Comparison of ENCODE assay signal across 17 cellular contexts in the genomic region with DNA sequence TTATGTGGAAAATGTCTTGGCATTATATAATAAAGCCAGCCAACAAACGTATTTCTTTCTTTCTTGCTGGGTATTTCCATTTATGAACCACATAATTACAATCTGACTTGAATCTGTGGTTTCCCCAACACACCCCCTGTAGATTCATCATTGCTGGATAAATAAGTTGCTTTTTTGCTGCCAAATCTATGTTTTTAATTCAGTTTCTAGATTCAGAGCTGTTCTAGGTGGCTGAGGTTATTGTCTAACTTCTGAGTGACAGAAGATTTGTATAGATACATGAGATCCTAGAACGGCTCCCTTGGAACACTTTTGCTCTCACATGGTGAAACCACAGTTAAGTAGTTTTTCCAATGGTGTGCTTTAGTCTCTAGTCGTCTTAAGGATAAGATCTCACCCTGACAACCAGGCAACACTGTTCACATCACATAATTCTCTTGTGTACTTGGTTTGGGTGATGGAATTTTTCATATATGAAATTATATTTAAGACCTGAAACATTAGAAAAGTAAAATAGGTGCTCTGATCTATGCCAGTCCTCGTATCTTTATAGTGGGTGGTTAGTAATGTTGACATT.
DNase-seq lines count a peak whose midpoint lies in the region; ATAC-seq, FAIRE-seq and TF ChIP-seq lines count a peak whose summit lies in the region.
"Had no signal": no experiment of that assay in that cellular context is flagged by ENCODE, and none has a peak within 500 bp of the region (broad histone marks: within the 10 kb centered on the region; RNA-seq: fewer than 3 reads in every experiment).

No MANE protein-coding gene starts in this region.

- H3K4me3 Mint-ChIP-seq in CD4-positive, alpha-beta memory T cell: peak overlapping the region in 3 of 8 donors; percentile 5 to 62 (median 25)
- H3K4me3 Mint-ChIP-seq in activated naive CD8-positive, alpha-beta T cell: no peak overlapping the region

- peak overlapping the region in 4 of 7 donors; percentile 57 to 91 (median 70) for H3K27ac Mint-ChIP-seq in CD4-positive, alpha-beta memory T cell
- peak overlapping the region; percentile 79 for H3K27ac Mint-ChIP-seq in activated naive CD8-positive, alpha-beta T cell

- peaks cover 15% of the 10 kb centered on the region for H4K20me1 ChIP-seq in osteoblast (ENCODE audit: insufficient read depth, low read length)

- H3K36me3 ChIP-seq in CD4-positive, alpha-beta memory T cell (ENCODE audit: insufficient read depth, low read length): no peaks in the 10 kb centered on the region
- H3K36me3 ChIP-seq in osteoblast (ENCODE audit: insufficient read depth, low read length): peaks cover 4% of the 10 kb centered on the region
- H3K36me3 ChIP-seq in pancreas: no peaks in the 10 kb centered on the region
- H3K36me3 ChIP-seq: HAP-1 had no signal

- POLR2A ChIA-PET in CD4-positive, alpha-beta memory T cell (lab: Charles Lee; ENCODE audit: partially characterized antibody): no interaction called here

- H3K9me3 ChIP-seq in CD4-positive, alpha-beta memory T cell (ENCODE audit: control insufficient read depth in 1 of 2, low read length in 2 of 2): no peaks in the 10 kb centered on the region
- H3K9me3 ChIP-seq in osteoblast (ENCODE audit: low read depth, low read length): no peaks in the 10 kb centered on the region
- no peaks in the 10 kb centered on the region for H3K9me3 ChIP-seq in pancreas
- H3K9me3 ChIP-seq: BLaER1, HAP-1 had no signal

- H3K36me3 Mint-ChIP-seq in CD4-positive, alpha-beta memory T cell: peaks cover 21 to 24% of the 10 kb centered on the region in 2 donors
- H3K36me3 Mint-ChIP-seq in activated naive CD8-positive, alpha-beta T cell: peaks cover 17% of the 10 kb centered on the region

- peak; percentile 63 to 64 for ATAC-seq in activated CD4-positive, CD25-positive, alpha-beta regulatory T cell treated with anti-CD3 and anti-CD28 coated beads, Interleukin-2, amount 50 U/mL, for 24 hours
- ATAC-seq in pancreas: no peak
- ATAC-seq in HG03432 (IDR thresholded peaks at IDR 0.05; ENCODE audit: unreplicated experiment): no peak
- ATAC-seq: Panc1, Right ventricle myocardium inferior had no signal

- no peaks in the 10 kb centered on the region for H3K27me3 ChIP-seq in CD4-positive, alpha-beta memory T cell (ENCODE audit: insufficient read depth, low read length)
- H3K27me3 ChIP-seq in osteoblast (ENCODE audit: insufficient read depth, low read length) (no peaks in the 10 kb centered on the region), pancreas (no peaks in the 10 kb centered on the region)
- H3K27me3 ChIP-seq: BLaER1 had no signal

- no peaks in the 10 kb centered on the region for H3K27me3 Mint-ChIP-seq in CD4-positive, alpha-beta memory T cell
- no peaks in the 10 kb centered on the region for H3K27me3 Mint-ChIP-seq in activated naive CD8-positive, alpha-beta T cell

- no peaks in the 10 kb centered on the region for H3K9me3 Mint-ChIP-seq in CD4-positive, alpha-beta memory T cell
- no peaks in the 10 kb centered on the region for H3K9me3 Mint-ChIP-seq in activated naive CD8-positive, alpha-beta T cell (ENCODE audit: low read depth)

- peaks cover 44 to 59% (median 47%) of the 10 kb centered on the region in 4 donors for H3K4me1 Mint-ChIP-seq in CD4-positive, alpha-beta memory T cell
- peaks cover 56% of the 10 kb centered on the region for H3K4me1 Mint-ChIP-seq in activated naive CD8-positive, alpha-beta T cell (ENCODE audit: low read depth)

- H3K4me2 ChIP-seq in osteoblast (ENCODE audit: insufficient read depth, low read length): no peak overlapping the region
- H3K4me2 ChIP-seq: BLaER1 had no signal

- CTCF ChIA-PET in CD4-positive, alpha-beta memory T cell (lab: Charles Lee; ENCODE audit: partially characterized antibody): no interaction called here

- DNase-seq in activated CD4-positive, CD25-positive, alpha-beta regulatory T cell (lab: John Stamatoyannopoulos, UW): no peak
- peak in 1 of 5 donors; percentile 14 for DNase-seq in CD4-positive, alpha-beta memory T cell
- DNase-seq in osteoblast (ENCODE audit: insufficient read length, low spot score, missing footprints) (no peak), KBM-7 (no peak), pancreas (no peak)
- DNase-seq: Kasumi-1, NCI-H1930, NCI-H2171, NCI-H774 had no signal

- in situ Hi-C loops in KBM-7 (cut with MboI; ENCODE audit: low pct_unique_long_range_greater_than_20kb, low sequenced_read_pairs): no loop called here

- H3K4me1 ChIP-seq in CD4-positive, alpha-beta memory T cell (ENCODE audit: insufficient read depth, low read length): peaks cover 33% of the 10 kb centered on the region
- no peaks in the 10 kb centered on the region for H3K4me1 ChIP-seq in osteoblast (ENCODE audit: insufficient read depth, low read length)
- H3K4me1 ChIP-seq in pancreas: no peaks in the 10 kb centered on the region
- H3K4me1 ChIP-seq: HAP-1 had no signal

- TF ChIP-seq CTCF in osteoblast (IDR thresholded peaks at IDR 0.05; ENCODE audit: extremely low read depth, low read depth, low read length): no peak
- no peak for TF ChIP-seq CTCF in pancreas (IDR thresholded peaks at IDR 0.05)

- 64 to 80% methylated on average over 4 of the region's 4 CpGs for WGBS in pancreas, 2 donors

- no peak overlapping the region for H3K4me3 ChIP-seq in CD4-positive, alpha-beta memory T cell (ENCODE audit: low read length in 2 of 2)
- H3K4me3 ChIP-seq in osteoblast (ENCODE audit: insufficient read depth, low read length) (no peak overlapping the region), pancreas (no peak overlapping the region)
- H3K4me3 ChIP-seq: BLaER1, HAP-1 had no signal

- intact Hi-C loops in CD4-positive, alpha-beta memory T cell (cut with micrococcal nuclease): loop anchor here (5.0 kb wide), 1 partner anchor 32 kb away; no protein-coding TSS in a partner anchor
- intact Hi-C loops in pancreas (cut with DNase I): no loop called here

- no peak overlapping the region for H2AFZ ChIP-seq in osteoblast (ENCODE audit: low read length)

- FAIRE-seq in pancreas (lab: Jason Lieb, UNC): no peak

- H3K79me2 ChIP-seq in osteoblast (ENCODE audit: insufficient read depth, low read length): peaks cover 83% of the 10 kb centered on the region

- H3K27ac ChIP-seq in CD4-positive, alpha-beta memory T cell (ENCODE audit: low read depth, low read length): no peak overlapping the region
- H3K27ac ChIP-seq in osteoblast (ENCODE audit: low read depth, low read length) (peak overlapping the region; percentile 34), pancreas (no peak overlapping the region)
- H3K27ac ChIP-seq: 22Rv1, BLaER1 had no signal

Comparison
In these comparisons a context has a peak if more than half of its experiments do, and no peak if none do; other contexts are left out.
1. ATAC-seq: peak in activated CD4-positive, CD25-positive, alpha-beta regulatory T cell treated with anti-CD3 and anti-CD28 coated beads, Interleukin-2, amount 50 U/mL, for 24 hours (2 of 2); none in pancreas (0 of 4) and HG03432 (single experiment).